Comparison of ENCODE assay signal across 1 cellular context in genomic region chr17:78111012-78111726, GRCh38.
TF ChIP-seq lines count a peak whose summit lies in the region.

No MANE protein-coding gene starts in this region.

TF ChIP-seq in HepG2, 621 proteins besides CTCF, POLR2A, EP300 and RAD21:
- TF ChIP-seq CENPX (CRISPR knock-in tag; IDR thresholded peaks at IDR 0.05), result no peak
- TF ChIP-seq NBN (conservative IDR thresholded peaks at IDR 0.05), result no peak
- TF ChIP-seq ZNF678 (CRISPR knock-in tag; IDR thresholded peaks at IDR 0.05), result 0 out of 2 replicates have a peak, but pooled peaks have one; percentile 33
- TF ChIP-seq ZNF318 (CRISPR knock-in tag; IDR thresholded peaks at IDR 0.05), result 0 out of 2 replicates have a peak, but pooled peaks have one; percentile 68
- no peak for TF ChIP-seq ZNF660 (CRISPR knock-in tag; IDR thresholded peaks at IDR 0.05; ENCODE audit: borderline replicate concordance, low read depth)
- TF ChIP-seq SPEN (CRISPR knock-in tag; IDR thresholded peaks at IDR 0.05; ENCODE audit: low read depth), result no peak
- no peak for TF ChIP-seq ZNF362 (CRISPR knock-in tag; IDR thresholded peaks at IDR 0.05; ENCODE audit: borderline replicate concordance)
- TF ChIP-seq MTF1 (CRISPR knock-in tag; IDR thresholded peaks at IDR 0.05), result no peak
